26 cellular contexts compared by ENCODE assay signal in the genomic region with DNA sequence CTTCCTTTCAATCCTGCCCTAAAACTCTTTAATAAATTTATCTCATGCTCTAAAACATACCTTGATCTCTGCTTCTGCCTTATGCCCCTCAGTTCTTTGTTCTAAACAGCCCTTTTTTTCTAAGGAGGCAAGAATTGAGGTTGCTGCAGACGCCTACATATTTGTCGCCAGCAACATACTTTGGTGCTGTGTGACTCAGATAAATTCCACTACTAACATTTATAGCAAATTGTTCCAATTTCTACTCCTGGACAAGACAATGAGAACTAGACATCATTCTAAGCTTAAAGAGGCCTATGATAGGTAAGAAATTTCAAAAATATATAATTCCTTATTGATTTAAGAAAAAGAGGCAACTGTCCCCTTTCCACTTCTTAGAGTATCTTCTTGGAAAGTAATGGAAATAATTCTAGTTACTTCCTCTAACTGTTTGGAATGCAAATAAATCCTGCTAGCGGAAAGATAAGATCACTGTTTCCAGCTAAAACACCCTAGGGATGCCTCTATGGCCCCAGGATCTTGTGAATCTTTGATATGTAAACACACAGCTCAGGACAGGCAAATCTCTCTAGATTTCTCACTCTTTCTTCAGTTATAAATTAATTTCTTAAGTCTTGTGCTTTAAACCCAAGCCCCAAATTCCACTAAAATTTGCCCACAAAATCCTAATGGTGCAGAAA.
DNase-seq lines count a peak whose midpoint lies in the region; TF ChIP-seq lines count a peak whose summit lies in the region.
"Had no signal": no experiment of that assay in that cellular context is flagged by ENCODE, and none has a peak within 500 bp of the region (broad histone marks: within the 10 kb centered on the region; RNA-seq: fewer than 3 reads in every experiment).

No MANE protein-coding gene starts in this region.

- H3K9ac ChIP-seq in trophoblast cell (ENCODE audit: low read length) = no peak overlapping the region

- H3K36me3 ChIP-seq in trophoblast cell (ENCODE audit: control insufficient read depth in 1 of 2, insufficient read depth in 2 of 2, low read length in 2 of 2) = peaks cover 0 to 2% of the 10 kb centered on the region in 2 experiments
- no peaks in the 10 kb centered on the region for H3K36me3 ChIP-seq in adrenal gland (replicated peaks in 1 of 2)
- H3K36me3 ChIP-seq: ascending aorta, thoracic aorta had no signal

- no peaks in the 10 kb centered on the region for H3K27me3 Mint-ChIP-seq in HFFc6 (ENCODE audit: insufficient read depth)
- H3K27me3 Mint-ChIP-seq: activated B cell treated with CpG ODN at 0.5 μM for 24 hours; activated naive CD4-positive, alpha-beta T cell treated with anti-CD3 and anti-CD28 coated beads, Interleukin-2, amount 50 U/mL, for 24 hours; CD4-positive, alpha-beta T cell; naive thymus-derived CD8-positive, alpha-beta T cell; stimulated activated naive CD8-positive, alpha-beta T cell treated with anti-CD3 and anti-CD28 coated beads, Interleukin-15, Interleukin-2, amounts not matched to agents 100 ng/mL and 50 ng/mL, for 24 hours had no signal

- no peak overlapping the region for H3K4me3 ChIP-seq in AG10803 (ENCODE audit: low read length)
- H3K4me3 ChIP-seq in trophoblast cell (ENCODE audit: low read depth, low read length) = no peak overlapping the region
- H3K4me3 ChIP-seq in adrenal gland = no peak overlapping the region
- H3K4me3 ChIP-seq: ascending aorta, PC-9, thoracic aorta had no signal

- no peak overlapping the region for H4K91ac ChIP-seq in trophoblast cell (ENCODE audit: low read depth, low read length)

- TF ChIP-seq POLR2A in adrenal gland (IDR thresholded peaks at IDR 0.05) = no peak

- no peak overlapping the region for H2AK5ac ChIP-seq in trophoblast cell (ENCODE audit: low read length)

- no peak overlapping the region for H3K23ac ChIP-seq in trophoblast cell (ENCODE audit: low read length)

- no peak overlapping the region for H3K18ac ChIP-seq in trophoblast cell (ENCODE audit: low read length)

- DNase-seq in AG10803 (ENCODE audit: low read depth) (peak; percentile 28), HFFc6 (peak; percentile 60), astrocyte of the hippocampus (ENCODE audit: low read depth, low spot score) (peak; percentile 30), trophoblast cell (peak; percentile 35 to 73), adrenal gland (no peak), GM19238 (ENCODE audit: insufficient read length, low spot score) (no peak), NCI-H2171 treated with DMSO at 0.1 percent for 48 hours (lab: John Stamatoyannopoulos, UW) (no peak)
- DNase-seq: activated B cell treated with CpG ODN at 0.5 μM for 24 hours; activated CD4-positive, alpha-beta T cell treated with anti-CD3 and anti-CD28 coated beads, Interleukin-2, amount 50 U/mL, for 4 hours; activated CD8-positive, alpha-beta memory T cell treated with anti-CD3 and anti-CD28 coated beads, Interleukin-2, amount 50 U/mL, for 48 hours; CD4-positive, alpha-beta T cell; hippocampal formation; naive thymus-derived CD8-positive, alpha-beta T cell; NCI-H1092; NCI-H1694 treated with DMSO at 0.1 percent for 48 hours; NCI-H524 treated with DMSO at 0.1 percent for 48 hours; NK-92 treated with Interleukin-12 subunit alpha and Interleukin-12 subunit beta, amount 100 ng/mL, for 24 hours; nucleus accumbens; PC-9; SW 1271; T1000 had no signal

- peak overlapping the region; percentile 70 for H3K27ac ChIP-seq in trophoblast cell (ENCODE audit: low read depth, low read length)
- no peak overlapping the region for H3K27ac ChIP-seq in adrenal gland
- H3K27ac ChIP-seq: ascending aorta, PC-9, thoracic aorta had no signal

- no peak overlapping the region for H4K12ac ChIP-seq in trophoblast cell (ENCODE audit: low read depth, low read length)

- H2BK12ac ChIP-seq in trophoblast cell (ENCODE audit: low read length) = no peak overlapping the region

- no peak overlapping the region for H3K4ac ChIP-seq in trophoblast cell (ENCODE audit: low read depth, low read length)

- H3K4me1 ChIP-seq in trophoblast cell (ENCODE audit: control insufficient read depth in 1 of 2, insufficient read depth in 2 of 2, low read length in 2 of 2) = peaks cover 16 to 19% of the 10 kb centered on the region in 2 experiments
- H3K4me1 ChIP-seq in adrenal gland (replicated peaks in 1 of 2) = no peaks in the 10 kb centered on the region
- H3K4me1 ChIP-seq: ascending aorta had no signal

- no peaks in the 10 kb centered on the region for H3K79me2 ChIP-seq in trophoblast cell (ENCODE audit: control insufficient read depth, insufficient read depth, low read length, poor library complexity)

- peaks cover 12% of the 10 kb centered on the region for H3K36me3 Mint-ChIP-seq in HFFc6 (ENCODE audit: low read depth)
- H3K36me3 Mint-ChIP-seq: activated naive CD4-positive, alpha-beta T cell treated with anti-CD3 and anti-CD28 coated beads, Interleukin-2, amount 50 U/mL, for 24 hours; naive thymus-derived CD8-positive, alpha-beta T cell had no signal

- no peak overlapping the region for H2BK120ac ChIP-seq in trophoblast cell (ENCODE audit: insufficient read depth, low read length, poor library complexity)

- H4K8ac ChIP-seq in trophoblast cell (ENCODE audit: low read depth, low read length) = no peak overlapping the region

- peak overlapping the region; percentile 75 for H3K27ac Mint-ChIP-seq in HFFc6
- H3K27ac Mint-ChIP-seq: activated B cell treated with CpG ODN at 0.5 μM for 24 hours; activated naive CD4-positive, alpha-beta T cell treated with anti-CD3 and anti-CD28 coated beads, Interleukin-2, amount 50 U/mL, for 24 hours; activated T-helper 17 cell treated with anti-CD3 and anti-CD28 coated beads, Interleukin-2, amount 50 U/mL, for 72 hours; CD4-positive, alpha-beta T cell; naive thymus-derived CD8-positive, alpha-beta T cell; stimulated activated naive CD8-positive, alpha-beta T cell treated with anti-CD3 and anti-CD28 coated beads, Interleukin-15, Interleukin-2, amounts not matched to agents 100 ng/mL and 50 ng/mL, for 24 hours had no signal

- H3K4me1 Mint-ChIP-seq in HFFc6 (ENCODE audit: low read depth) = peaks cover 44% of the 10 kb centered on the region
- H3K4me1 Mint-ChIP-seq: activated B cell treated with CpG ODN at 0.5 μM for 24 hours; activated naive CD4-positive, alpha-beta T cell treated with anti-CD3 and anti-CD28 coated beads, Interleukin-2, amount 50 U/mL, for 24 hours; activated T-helper 17 cell treated with anti-CD3 and anti-CD28 coated beads, Interleukin-2, amount 50 U/mL, for 72 hours; naive thymus-derived CD8-positive, alpha-beta T cell had no signal

- H3K9me3 ChIP-seq in trophoblast cell (ENCODE audit: insufficient read depth, low read depth, low read length) (no peaks in the 10 kb centered on the region), adrenal gland (replicated peaks in 1 of 3) (no peaks in the 10 kb centered on the region)
- H3K9me3 ChIP-seq: ascending aorta, thoracic aorta had no signal

- H3K9me3 Mint-ChIP-seq in HFFc6 = peaks cover 18% of the 10 kb centered on the region
- H3K9me3 Mint-ChIP-seq: activated T-helper 17 cell treated with anti-CD3 and anti-CD28 coated beads, Interleukin-2, amount 50 U/mL, for 72 hours; CD4-positive, alpha-beta T cell had no signal

- H2BK5ac ChIP-seq in trophoblast cell (ENCODE audit: low read depth, low read length, poor library complexity) = no peak overlapping the region

- TF ChIP-seq CTCF in AG10803 (conservative IDR thresholded peaks at IDR 0.05; ENCODE audit: low read length) (no peak), HFFc6 (IDR thresholded peaks at IDR 0.05) (no peak), adrenal gland (IDR thresholded peaks at IDR 0.05) (no peak)

- H3K27me3 ChIP-seq in trophoblast cell (ENCODE audit: insufficient read depth, low read length) (no peaks in the 10 kb centered on the region), adrenal gland (no peaks in the 10 kb centered on the region)
- H3K27me3 ChIP-seq: ascending aorta had no signal

- H2AFZ ChIP-seq in trophoblast cell (ENCODE audit: insufficient read depth, low read length, poor library complexity) = no peak overlapping the region
- H2AFZ ChIP-seq: PC-9 had no signal

- intact Hi-C loops in adrenal gland (cut with DNase I) = no loop called here

- no CpG with 5 or more reads among the region's 3 CpGs for WGBS in trophoblast cell (ENCODE audit: extremely low coverage, insufficient coverage, insufficient read length)
- WGBS in adrenal gland, 4 donors = 61 to 65% (median 64%) methylated on average over 3 of the region's 3 CpGs

- peak overlapping the region; percentile 53 for H3K4me3 Mint-ChIP-seq in HFFc6
- H3K4me3 Mint-ChIP-seq: activated B cell treated with CpG ODN at 0.5 μM for 24 hours; activated naive CD4-positive, alpha-beta T cell treated with anti-CD3 and anti-CD28 coated beads, Interleukin-2, amount 50 U/mL, for 24 hours; activated T-helper 17 cell treated with anti-CD3 and anti-CD28 coated beads, Interleukin-2, amount 50 U/mL, for 72 hours; CD4-positive, alpha-beta T cell; naive thymus-derived CD8-positive, alpha-beta T cell; stimulated activated naive CD8-positive, alpha-beta T cell treated with anti-CD3 and anti-CD28 coated beads, Interleukin-15, Interleukin-2, amounts not matched to agents 100 ng/mL and 50 ng/mL, for 24 hours had no signal

- H3K14ac ChIP-seq in trophoblast cell (ENCODE audit: low read length) = no peak overlapping the region

- H3K79me1 ChIP-seq in trophoblast cell (ENCODE audit: low read length) = peaks cover 22% of the 10 kb centered on the region

- peak overlapping the region; percentile 30 for H3K4me2 ChIP-seq in trophoblast cell (ENCODE audit: low read length)
- H3K4me2 ChIP-seq: PC-9 had no signal

Comparison
In these comparisons a context has a peak if more than half of its experiments do, and no peak if none do; other contexts are left out.
1. DNase-seq: peak in AG10803 (single experiment), HFFc6 (single experiment), astrocyte of the hippocampus (single experiment) and trophoblast cell (2 of 2); none in adrenal gland (0 of 7), GM19238 (single experiment) and NCI-H2171 treated with DMSO at 0.1 percent for 48 hours (single experiment).